ENCODE assay signal across 8 cellular contexts in genomic region chr1:27864264-27864895, GRCh38. TPM values are rescaled to one million over a fixed set of nuclear protein-coding genes. Genes with fewer than 3 reads are reported as not detected.
DNase-seq lines count a peak whose midpoint lies in the region; ATAC-seq, FAIRE-seq and TF ChIP-seq lines count a peak whose summit lies in the region.

No MANE protein-coding gene starts in this region.

- H3K79me1 ChIP-seq in H1 (ENCODE audit: low read depth, low read length) = no peaks in the 10 kb centered on the region

- no peak overlapping the region for H3K27ac ChIP-seq in H1 (ENCODE audit: low read depth, low read length)
- peak overlapping the region; percentile 72 for H3K27ac ChIP-seq in skeletal muscle tissue (ENCODE audit: low read depth, low read length)
- H3K27ac ChIP-seq in ovary = no peak overlapping the region

- H3K36me3 ChIP-seq in H1 (ENCODE audit: control insufficient read depth in 2 of 4, insufficient read depth in 4 of 4, low read length in 3 of 4) (no peaks in the 10 kb centered on the region), skeletal muscle tissue (ENCODE audit: control insufficient read depth in 3 of 3, insufficient read depth in 3 of 3, low read length in 3 of 3) (no peaks in the 10 kb centered on the region), ovary (no peaks in the 10 kb centered on the region)

- no peak overlapping the region for H3K23ac ChIP-seq in H1 (ENCODE audit: insufficient read length)

- H3K14ac ChIP-seq in H1 (ENCODE audit: insufficient read length) = no peak overlapping the region

- H3K4me2 ChIP-seq in H1 (ENCODE audit: insufficient read depth in 1 of 2, low read depth in 2 of 2, low read length in 2 of 2) = no peak overlapping the region

- H3K9ac ChIP-seq in H1 (replicated peaks in 1 of 4; ENCODE audit: extremely low read depth in 1 of 4, low read depth in 3 of 4, low read length in 3 of 4) (no peak overlapping the region), skeletal muscle tissue (ENCODE audit: low read depth in 1 of 3, low read length in 3 of 3) (no peak overlapping the region)

- no peak overlapping the region for H4K8ac ChIP-seq in H1 (ENCODE audit: extremely low read depth, insufficient read depth, low read length)

- H2BK12ac ChIP-seq in H1 (ENCODE audit: low read depth, low read length) = no peak overlapping the region

- 90% methylated on average over 8 of the region's 8 CpGs; no CpG with 5 or more reads in 1 of the 2 experiments for WGBS in H1 (ENCODE audit: extremely low coverage in 1 of 2, insufficient coverage in 1 of 2, insufficient read length in 1 of 2, insufficient replicate concordance in 2 of 2, low coverage in 1 of 2, low lambda C conversion rate in 2 of 2, missing lambda C conversion rate in 1 of 2), 2 experiments
- 84 to 91% (median 84%) methylated on average over 8 of the region's 8 CpGs for WGBS in ovary, 3 donors

- no peak overlapping the region for H3K4me3 ChIP-seq in GM12865 (ENCODE audit: low read depth, low read length)
- no peak overlapping the region for H3K4me3 ChIP-seq in H1 (ENCODE audit: extremely low read depth in 1 of 4, insufficient read depth in 2 of 4, low read depth in 3 of 4, low read length in 4 of 4)
- H3K4me3 ChIP-seq in skeletal muscle tissue (ENCODE audit: low read length in 3 of 3) = no peak overlapping the region
- H3K4me3 ChIP-seq in ovary = no peak overlapping the region

- H4K20me1 ChIP-seq in H1 (replicated peaks in 1 of 2; ENCODE audit: control insufficient read depth in 1 of 2, insufficient read depth in 2 of 2, low read length in 2 of 2) = no peaks in the 10 kb centered on the region

- POLR2A ChIA-PET in H1 (lab: Charles Lee; ENCODE audit: partially characterized antibody) = interaction anchor here (0.7 to 1.3 kb wide), 3 partner anchors 13 to 139 kb away, joined by 3 to 4 read pairs (median 3); partner anchors contain the start of gene SMPDL3B

- TF ChIP-seq RAD21 in H1 (IDR thresholded peaks at IDR 0.05 in 1 of 2, conservative IDR thresholded peaks at IDR 0.05 in 1 of 2; ENCODE audit: low read depth in 2 of 2, low read length in 2 of 2) = no peak

- no peak overlapping the region for H4K5ac ChIP-seq in H1 (ENCODE audit: insufficient read length, low read depth, low read length)

- no peak overlapping the region for H3K18ac ChIP-seq in H1 (ENCODE audit: extremely low read depth, low read length)

- CTCF ChIA-PET in H1 (lab: Charles Lee; ENCODE audit: partially characterized antibody) = no interaction called here

- ATAC-seq in HG03469 (IDR thresholded peaks at IDR 0.05; ENCODE audit: unreplicated experiment) (no peak), GM18517 (IDR thresholded peaks at IDR 0.05; ENCODE audit: unreplicated experiment) (no peak)

- H2BK120ac ChIP-seq in H1 (replicated peaks; ENCODE audit: low read depth, low read length) = no peak overlapping the region

- no peak overlapping the region for H2BK20ac ChIP-seq in H1 (ENCODE audit: low read length)

- H3K27me3 ChIP-seq in H1 (replicated peaks in 1 of 4; ENCODE audit: control insufficient read depth in 3 of 4, extremely low read depth in 1 of 4, insufficient read depth in 3 of 4, low read length in 3 of 4) = no peaks in the 10 kb centered on the region
- no peaks in the 10 kb centered on the region for H3K27me3 ChIP-seq in skeletal muscle tissue (ENCODE audit: control insufficient read depth in 3 of 3, insufficient read depth in 3 of 3, low read length in 3 of 3)
- no peaks in the 10 kb centered on the region for H3K27me3 ChIP-seq in ovary

- H2AFZ ChIP-seq in H1 (ENCODE audit: low read length) = peak overlapping the region; percentile 21; the same call in 1 of the 2 replicates

- no peak overlapping the region for H3K56ac ChIP-seq in H1 (replicated peaks; ENCODE audit: insufficient read length, low read depth, low read length)

- intact Hi-C loops in ovary (cut with DNase I) = loop anchor here in 1 of 4 donors (10.0 kb wide), 1 partner anchor 110 kb away; no protein-coding TSS in a partner anchor

- TF ChIP-seq POLR2A in H1 (IDR thresholded peaks at IDR 0.05; ENCODE audit: control extremely low read depth in 1 of 2, low read depth in 2 of 2, low read length in 2 of 2) (no peak), ovary (IDR thresholded peaks at IDR 0.05) (no peak)

- H3K4me1 ChIP-seq in H1 (replicated peaks in 1 of 4; ENCODE audit: control insufficient read depth in 3 of 4, insufficient read depth in 4 of 4, low read length in 3 of 4) = peaks cover 0 to 7% (median 0%) of the 10 kb centered on the region in 4 experiments; a peak in 2 of 7 replicates
- H3K4me1 ChIP-seq in skeletal muscle tissue (ENCODE audit: control insufficient read depth in 3 of 3, insufficient read depth in 3 of 3, low read length in 3 of 3) = peaks cover 6 to 17% (median 13%) of the 10 kb centered on the region in 3 donors
- H3K4me1 ChIP-seq in ovary (ENCODE audit: insufficient read depth) = no peaks in the 10 kb centered on the region

- TF ChIP-seq CTCF in GM12865 (IDR thresholded peaks at IDR 0.05; ENCODE audit: insufficient read depth, low read depth, low read length, missing control alignments) (no peak), H1 (IDR thresholded peaks at IDR 0.05; ENCODE audit: control extremely low read depth in 1 of 3, insufficient read depth in 1 of 3, low read depth in 1 of 3, low read length in 3 of 3) (no peak), ovary (IDR thresholded peaks at IDR 0.05) (no peak)

- no peak overlapping the region for H4K91ac ChIP-seq in H1 (replicated peaks; ENCODE audit: insufficient read length, low read length)

- no peak overlapping the region for H2BK15ac ChIP-seq in H1 (ENCODE audit: low read length)

- FAIRE-seq in H1 (lab: Jason Lieb, UNC) = no peak

- no peaks in the 10 kb centered on the region for H3K23me2 ChIP-seq in H1 (ENCODE audit: low read depth, low read length)

- H3K79me2 ChIP-seq in H1 (ENCODE audit: control insufficient read depth in 1 of 2, insufficient read depth in 2 of 2, low read length in 2 of 2) = no peaks in the 10 kb centered on the region

- H2AK5ac ChIP-seq in H1 (ENCODE audit: low read depth, low read length) = no peak overlapping the region

- peak; percentile 75 for DNase-seq in GM12865 (ENCODE audit: low read depth)
- peak; percentile 84 for DNase-seq in SKM-1 (lab: John Stamatoyannopoulos, UW; ENCODE audit: unreplicated experiment)
- no peak for DNase-seq in H1 (ENCODE audit: low read depth in 1 of 2, low spot score in 2 of 2)
- no peak for DNase-seq in ovary
- no peak for DNase-seq in occipital lobe (lab: John Stamatoyannopoulos, UW)

- no peaks in the 10 kb centered on the region for H3K9me3 ChIP-seq in H1 (ENCODE audit: insufficient read depth in 2 of 2, low read depth in 1 of 2, low read length in 1 of 2)
- no peaks in the 10 kb centered on the region for H3K9me3 ChIP-seq in skeletal muscle tissue (ENCODE audit: control insufficient read depth in 3 of 3, low read length in 3 of 3)
- no peaks in the 10 kb centered on the region for H3K9me3 ChIP-seq in ovary

- TF ChIP-seq EP300 in H1 (IDR thresholded peaks at IDR 0.05; ENCODE audit: borderline replicate concordance in 1 of 2, low read depth in 2 of 2, low read length in 2 of 2) (no peak), ovary (IDR thresholded peaks at IDR 0.05) (no peak)

- H2BK5ac ChIP-seq in H1 (ENCODE audit: low read depth, low read length) = no peak overlapping the region

- H3K4ac ChIP-seq in H1 (replicated peaks; ENCODE audit: insufficient read length, low read depth, low read length) = no peak overlapping the region

TF ChIP-seq in H1, 55 proteins besides CTCF, POLR2A, EP300 and RAD21 (continues in another document):
- no peak for TF ChIP-seq GTF2F1 (IDR thresholded peaks at IDR 0.05; ENCODE audit: borderline replicate concordance, low read depth, low read length)
- no peak for TF ChIP-seq NRF1 (IDR thresholded peaks at IDR 0.05; ENCODE audit: low read depth, low read length)

RNA-seq across cellular contexts. Expression of gene THEMIS2, which starts 8.0 kb away (rescaled TPM):
- total RNA-seq in H1 (2021; fragmentation: NEBNext Ultra II Directional; extraction: Animal tissue kit (Norgen Biotek cat#: 25700)) = 12.4 and 17.3 TPM in 2 replicates
- polyA plus RNA-seq in H1 (2011; rRNA removed) (27.5 and 28.0 TPM in 2 replicates), ovary (10 to 100 TPM in 1 of 2 donors, 1 to 10 TPM in 1; 3.9 to 16.9 TPM)
- polyA plus RNA-seq in H1 (2011; cell fraction: cytosol; rRNA removed) = 19.1 TPM
- polyA plus RNA-seq in H1 (2011; cell fraction: nucleus; rRNA removed) = 31.7 TPM
- 14.7 to 17.5 TPM (median 16.2 TPM) in 4 replicates for polyA plus RNA-seq in H1 (2012, experiment 1 of 2)
- polyA plus RNA-seq in H1 (2012, experiment 2 of 2) = 15.4 TPM
- polyA plus RNA-seq in H1 (2013, experiment 1 of 2) = 10.5 TPM
- polyA plus RNA-seq in H1 (2013, experiment 2 of 2) = 9.7 TPM
- 14.7 and 18.4 TPM in 2 replicates for polyA minus RNA-seq in H1 (2011; rRNA and poly(A)+ RNA removed)
- 11.0 TPM for polyA minus RNA-seq in H1 (2011; cell fraction: cytosol; rRNA and poly(A)+ RNA removed)
- polyA minus RNA-seq in H1 (2011; cell fraction: nucleus; rRNA and poly(A)+ RNA removed) = 19.5 TPM
- total RNA-seq in skeletal muscle tissue (4.7 TPM), ovary (10 to 100 TPM in 2 of 7 donors, 1 to 10 TPM in 5; 2.7 to 14.0 (median 7.8) TPM), occipital lobe (3.4 TPM)

RNA-seq across cellular contexts. Expression of gene PPP1R8, which starts 33.8 kb away (rescaled TPM):
- 50.5 and 51.8 TPM in 2 replicates for total RNA-seq in H1 (2021; fragmentation: NEBNext Ultra II Directional; extraction: Animal tissue kit (Norgen Biotek cat#: 25700))
- polyA plus RNA-seq in H1 (2011; rRNA removed) (33.4 and 37.1 TPM in 2 replicates), ovary (10 to 100 TPM; 33.8 to 37.4 TPM)
- 39.9 TPM for polyA plus RNA-seq in H1 (2011; cell fraction: cytosol; rRNA removed)
- polyA plus RNA-seq in H1 (2011; cell fraction: nucleus; rRNA removed) = 45.2 TPM
- 39.6 to 51.1 TPM (median 46.2 TPM) in 4 replicates for polyA plus RNA-seq in H1 (2012, experiment 1 of 2)
- 5.8 TPM for polyA plus RNA-seq in H1 (2012, experiment 2 of 2)
- 35.6 TPM for polyA plus RNA-seq in H1 (2013, experiment 1 of 2)
- polyA plus RNA-seq in H1 (2013, experiment 2 of 2) = 35.2 TPM
- polyA minus RNA-seq in H1 (2011; rRNA and poly(A)+ RNA removed) = 52.6 and 54.8 TPM in 2 replicates
- polyA minus RNA-seq in H1 (2011; cell fraction: cytosol; rRNA and poly(A)+ RNA removed) = 35.9 TPM
- polyA minus RNA-seq in H1 (2011; cell fraction: nucleus; rRNA and poly(A)+ RNA removed) = 22.1 TPM
- total RNA-seq in skeletal muscle tissue (42.3 TPM), ovary (10 to 100 TPM; 24.9 to 49.0 (median 37.9) TPM), occipital lobe (51.9 TPM)

RNA-seq across cellular contexts. Expression of gene RPA2, which starts 50.0 kb away (rescaled TPM):
- total RNA-seq in H1 (2021; fragmentation: NEBNext Ultra II Directional; extraction: Animal tissue kit (Norgen Biotek cat#: 25700)) = 53.4 TPM in 2 replicates
- 35.7 and 56.3 TPM in 2 replicates for polyA plus RNA-seq in H1 (2011; rRNA removed)
- polyA plus RNA-seq in H1 (2011; cell fraction: cytosol; rRNA removed) = 61.4 TPM
- 88.9 TPM for polyA plus RNA-seq in H1 (2011; cell fraction: nucleus; rRNA removed)
- 61.5 to 86.3 TPM (median 65.9 TPM) in 4 replicates for polyA plus RNA-seq in H1 (2012, experiment 1 of 2)
- polyA plus RNA-seq in H1 (2012, experiment 2 of 2) = 28.7 TPM
- polyA plus RNA-seq in H1 (2013, experiment 1 of 2) = 38.9 TPM
- 40.2 TPM for polyA plus RNA-seq in H1 (2013, experiment 2 of 2)
- 24.2 and 40.5 TPM in 2 replicates for polyA minus RNA-seq in H1 (2011; rRNA and poly(A)+ RNA removed)
- 19.8 TPM for polyA minus RNA-seq in H1 (2011; cell fraction: cytosol; rRNA and poly(A)+ RNA removed)
- polyA minus RNA-seq in H1 (2011; cell fraction: nucleus; rRNA and poly(A)+ RNA removed) = 23.7 TPM
- 83.0 TPM for total RNA-seq in skeletal muscle tissue
- total RNA-seq in ovary = 10 to 100 TPM; 24.8 to 54.6 (median 36.6) TPM
- 10 to 100 TPM; 44.3 to 93.1 TPM for polyA plus RNA-seq in ovary
- 64.1 TPM for total RNA-seq in occipital lobe

Comparison
In these comparisons a context has a peak if more than half of its experiments do, and no peak if none do; other contexts are left out.
1. DNase-seq: peak in GM12865 (single experiment) and SKM-1 (single experiment); none in H1 (0 of 2), ovary (0 of 5) and occipital lobe (single experiment).